Comparison of ENCODE assay signal across 8 cellular contexts in the genomic region with DNA sequence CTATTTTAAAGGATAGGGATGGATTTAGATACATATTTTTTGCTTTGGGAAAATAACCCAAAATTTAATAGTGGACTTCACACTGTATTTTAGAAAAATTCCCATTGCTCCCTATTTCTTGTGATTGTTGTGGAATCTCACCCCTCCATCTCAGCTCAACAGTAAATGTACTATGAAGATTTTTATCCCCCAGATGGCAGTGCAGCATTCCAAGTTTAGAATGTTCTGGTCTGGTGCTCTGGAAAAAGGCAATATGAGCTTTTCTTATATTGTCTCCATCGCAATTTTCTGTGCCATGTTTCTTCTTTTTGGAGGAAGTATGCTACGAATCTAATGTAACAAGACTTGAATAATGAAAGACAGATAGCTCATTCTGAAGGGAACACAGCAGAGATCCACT.
DNase-seq lines count a peak whose midpoint lies in the region; FAIRE-seq and TF ChIP-seq lines count a peak whose summit lies in the region.
"Had no signal": no experiment of that assay in that cellular context is flagged by ENCODE, and none has a peak within 500 bp of the region (broad histone marks: within the 10 kb centered on the region; RNA-seq: fewer than 3 reads in every experiment).

No MANE protein-coding gene starts in this region.

- H3K9me3 Mint-ChIP-seq in activated T-cell treated with anti-CD3 and anti-CD28 coated beads, Interleukin-2, amount 50 U/mL, for 24 hours: peaks cover 14% of the 10 kb centered on the region

- no peak overlapping the region for H3K4me3 Mint-ChIP-seq in activated T-cell treated with anti-CD3 and anti-CD28 coated beads, Interleukin-2, amount 50 U/mL, for 24 hours

- no peaks in the 10 kb centered on the region for H3K27me3 Mint-ChIP-seq in activated T-cell treated with anti-CD3 and anti-CD28 coated beads, Interleukin-2, amount 50 U/mL, for 24 hours

- intact Hi-C loops in cardiac septum (cut with DNase I): no loop called here

- no peak overlapping the region for H3K27ac Mint-ChIP-seq in activated T-cell treated with anti-CD3 and anti-CD28 coated beads, Interleukin-2, amount 50 U/mL, for 24 hours

- FAIRE-seq in H54 (lab: Jason Lieb, UNC): peak; percentile 88

- no peak for TF ChIP-seq POLR2A in H54 (IDR thresholded peaks at IDR 0.05; ENCODE audit: low read depth, low read length)

- H3K36me3 Mint-ChIP-seq in activated T-cell treated with anti-CD3 and anti-CD28 coated beads, Interleukin-2, amount 50 U/mL, for 24 hours (ENCODE audit: low read depth): no peaks in the 10 kb centered on the region

- DNase-seq in H54 (ENCODE audit: insufficient read length, low spot score) (no peak), NCI-H2227 treated with DMSO at 0.1 percent for 48 hours (lab: John Stamatoyannopoulos, UW) (peak; percentile 51), dedifferentiated amniotic fluid mesenchymal stem cell (ENCODE audit: extremely low spot score) (peak; percentile 78), pons (ENCODE audit: low spot score) (peak; percentile 66), SHP77 treated with DMSO at 0.1 percent for 48 hours (lab: John Stamatoyannopoulos, UW) (no peak), cardiac septum (ENCODE audit: low spot score) (no peak)
- DNase-seq in activated T-cell treated with anti-CD3 and anti-CD28 coated beads, Interleukin-2, amount 50 U/mL, for 24 hours: no peak
- DNase-seq: activated CD4-positive, alpha-beta T cell treated with anti-CD3 and anti-CD28 coated beads, Interleukin-2, amount 50 U/mL, for 4 hours had no signal

- H3K4me1 Mint-ChIP-seq in activated T-cell treated with anti-CD3 and anti-CD28 coated beads, Interleukin-2, amount 50 U/mL, for 24 hours (ENCODE audit: low read depth): no peaks in the 10 kb centered on the region

Comparison
In these comparisons a context has a peak if more than half of its experiments do, and no peak if none do; other contexts are left out.
1. DNase-seq: peak in NCI-H2227 treated with DMSO at 0.1 percent for 48 hours (single experiment), dedifferentiated amniotic fluid mesenchymal stem cell (single experiment) and pons (single experiment); none in H54 (single experiment), activated T-cell treated with anti-CD3 and anti-CD28 coated beads, Interleukin-2, amount 50 U/mL, for 24 hours (single experiment), SHP77 treated with DMSO at 0.1 percent for 48 hours (single experiment) and cardiac septum (single experiment).